In the genomic region with DNA sequence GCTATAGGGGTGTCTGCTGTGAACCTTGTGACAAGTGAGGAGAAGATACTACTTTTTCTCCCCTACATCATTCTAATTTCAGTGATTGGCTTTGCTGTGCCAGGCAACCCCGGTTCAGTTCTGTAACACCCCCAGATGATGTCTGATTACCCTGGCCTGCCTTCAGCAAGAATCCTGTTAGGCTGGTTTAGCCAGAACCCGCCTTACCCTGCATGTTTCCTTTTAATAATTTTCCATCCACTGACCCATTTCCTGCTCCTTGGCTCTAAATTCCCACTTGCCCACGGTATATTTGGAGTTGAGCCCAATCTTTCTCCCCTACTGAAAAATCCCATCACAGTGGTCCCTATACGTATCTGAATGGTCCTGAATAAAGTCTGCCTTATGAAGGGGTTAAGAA, we compare ENCODE assay signal across 26 cellular contexts. TPM values are rescaled to one million over a fixed set of nuclear protein-coding genes. Genes with fewer than 3 reads are reported as not detected.
DNase-seq lines count a peak whose midpoint lies in the region; ATAC-seq, FAIRE-seq and TF ChIP-seq lines count a peak whose summit lies in the region.
"Had no signal": no experiment of that assay in that cellular context is flagged by ENCODE, and none has a peak within 500 bp of the region (broad histone marks: within the 10 kb centered on the region; RNA-seq: fewer than 3 reads in every experiment).

No MANE protein-coding gene starts in this region.

- H3K4me1 ChIP-seq in keratinocyte (ENCODE audit: control insufficient read depth, extremely low read depth, insufficient read depth, low read length), result peaks cover 9% of the 10 kb centered on the region
- no peaks in the 10 kb centered on the region for H3K4me1 ChIP-seq in stomach
- H3K4me1 ChIP-seq: A549 had no signal

- WGBS in stomach, 5 donors, result 46 to 54% (median 50%) methylated on average over 4 of the region's 4 CpGs

- H3K9me3 ChIP-seq in keratinocyte (ENCODE audit: control insufficient read depth, low read depth, low read length) (peaks cover 5% of the 10 kb centered on the region), stomach (peaks cover 0 to 12% (median 11%) of the 10 kb centered on the region in 4 donors)

- TF ChIP-seq POLR2A in stomach (IDR thresholded peaks at IDR 0.05), result no peak

- no peaks in the 10 kb centered on the region for H4K20me1 ChIP-seq in keratinocyte (ENCODE audit: control insufficient read depth, extremely low read depth, insufficient read depth, low read length)
- H4K20me1 ChIP-seq: BLaER1 treated with 17β-estradiol and CSF1 and Interleukin-3, amounts not matched to agents 10 nM and 100 nM had no signal

- no peaks in the 10 kb centered on the region for H3K79me2 ChIP-seq in keratinocyte (ENCODE audit: control insufficient read depth, insufficient read depth, low read length)

- H3K36me3 ChIP-seq in keratinocyte (ENCODE audit: control insufficient read depth in 2 of 2, extremely low read depth in 1 of 2, insufficient read depth in 2 of 2, low read length in 2 of 2) (no peaks in the 10 kb centered on the region), stomach (no peaks in the 10 kb centered on the region)

- TF ChIP-seq CTCF in keratinocyte (optimal IDR thresholded peaks at IDR 0.05 in 1 of 3, IDR thresholded peaks at IDR 0.05 in 1 of 3, conservative IDR thresholded peaks at IDR 0.05 in 1 of 3; ENCODE audit: extremely low read depth in 1 of 3, insufficient read depth in 2 of 3, low read length in 3 of 3), result no peak
- no peak for TF ChIP-seq CTCF in stomach (IDR thresholded peaks at IDR 0.05)

- no peak overlapping the region for H3K9ac ChIP-seq in keratinocyte (ENCODE audit: control insufficient read depth, extremely low read depth, insufficient read depth, low read length)
- H3K9ac ChIP-seq: BLaER1 treated with 17β-estradiol and CSF1 and Interleukin-3, amounts not matched to agents 10 nM and 100 nM had no signal

- ATAC-seq in GM19035 (IDR thresholded peaks at IDR 0.05; ENCODE audit: unreplicated experiment), result no peak
- ATAC-seq: A549, HepG2, K562 had no signal

- TF ChIP-seq EP300 in Ishikawa (IDR thresholded peaks at IDR 0.05; ENCODE audit: borderline replicate concordance) (peak; percentile 75; the same call in 1 of the 2 replicates), stomach (IDR thresholded peaks at IDR 0.05) (no peak)

- peak overlapping the region; percentile 62 for H2AFZ ChIP-seq in keratinocyte (ENCODE audit: control insufficient read depth, low read length)

- peak overlapping the region; percentile 17 for H3K27ac Mint-ChIP-seq in dendritic cell treated with granulocyte-macrophage colony-stimulating factor and Interleukin-4, amounts not matched to agents 40 ng/mL and 50 ng/mL, for 4 days
- H3K27ac Mint-ChIP-seq: CD4-positive, alpha-beta T cell had no signal

- dilution Hi-C loops in keratinocyte (cut with MboI; ENCODE audit: extremely low pct_ligation_motif_present, low sequenced_read_pairs), result no loop called here

- no peaks in the 10 kb centered on the region for H3K9me1 ChIP-seq in keratinocyte (ENCODE audit: control insufficient read depth, extremely low read depth, insufficient read depth, low read length)

- H3K27ac ChIP-seq in keratinocyte (ENCODE audit: control insufficient read depth, insufficient read depth, low read length), result no peak overlapping the region
- H3K27ac ChIP-seq in stomach, result no peak overlapping the region
- H3K27ac ChIP-seq: A549; BLaER1 treated with 17β-estradiol and CSF1 and Interleukin-3, amounts not matched to agents 10 nM and 100 nM had no signal

- TF ChIP-seq RAD21 in Ishikawa (IDR thresholded peaks at IDR 0.05; ENCODE audit: low read depth), result no peak

- peaks cover 11% of the 10 kb centered on the region for H3K27me3 Mint-ChIP-seq in dendritic cell treated with granulocyte-macrophage colony-stimulating factor and Interleukin-4, amounts not matched to agents 40 ng/mL and 50 ng/mL, for 4 days
- H3K27me3 Mint-ChIP-seq: CD4-positive, alpha-beta T cell had no signal

- H3K4me3 Mint-ChIP-seq in dendritic cell treated with granulocyte-macrophage colony-stimulating factor and Interleukin-4, amounts not matched to agents 40 ng/mL and 50 ng/mL, for 4 days, result no peak overlapping the region
- H3K4me3 Mint-ChIP-seq: CD4-positive, alpha-beta T cell had no signal

- no peak overlapping the region for H3K4me2 ChIP-seq in keratinocyte (ENCODE audit: control insufficient read depth, extremely low read depth, insufficient read depth, low read depth, low read length)
- H3K4me2 ChIP-seq: A549; BLaER1 treated with 17β-estradiol and CSF1 and Interleukin-3, amounts not matched to agents 10 nM and 100 nM had no signal

- FAIRE-seq in keratinocyte (lab: Jason Lieb, UNC), result no peak
- FAIRE-seq: A549, G401.6, HepG2, K562 had no signal

- H3K4me1 Mint-ChIP-seq in dendritic cell treated with granulocyte-macrophage colony-stimulating factor and Interleukin-4, amounts not matched to agents 40 ng/mL and 50 ng/mL, for 4 days (ENCODE audit: low read depth), result peaks cover 20% of the 10 kb centered on the region

- no peak for DNase-seq in keratinocyte (ENCODE audit: low read depth, low spot score)
- DNase-seq in stomach, result peak; percentile 27
- no peak for DNase-seq in posterior vena cava (ENCODE audit: low spot score)
- DNase-seq in NCI-H1105 treated with DMSO at 0.1 percent for 48 hours (lab: John Stamatoyannopoulos, UW), result no peak
- DNase-seq: AML-193; CD4-positive, alpha-beta T cell; GOT3; HCEC 1CT; MV-4-11; NCI-H1105; NCI-H146; NCI-H1930; NCI-H2107; NCI-H446; NCI-H524 treated with DMSO at 0.1 percent for 48 hours; NCI-H774; RPMI8226; SHP77 had no signal

- H3K9me3 Mint-ChIP-seq in dendritic cell treated with granulocyte-macrophage colony-stimulating factor and Interleukin-4, amounts not matched to agents 40 ng/mL and 50 ng/mL, for 4 days, result peaks cover 44% of the 10 kb centered on the region

- H3K36me3 Mint-ChIP-seq in dendritic cell treated with granulocyte-macrophage colony-stimulating factor and Interleukin-4, amounts not matched to agents 40 ng/mL and 50 ng/mL, for 4 days (ENCODE audit: low read depth), result no peaks in the 10 kb centered on the region

- intact Hi-C loops in dendritic cell treated with granulocyte-macrophage colony-stimulating factor and Interleukin-4, amounts not matched to agents 40 ng/mL and 50 ng/mL, for 4 days (cut with micrococcal nuclease), result no loop called here
- intact Hi-C loops in stomach (cut with DNase I; ENCODE audit: low total_unique reads) (no loop called here), posterior vena cava (cut with DNase I) (no loop called here)

- H3K27me3 ChIP-seq in keratinocyte (ENCODE audit: control insufficient read depth, extremely low read depth, insufficient read depth, low read length) (no peaks in the 10 kb centered on the region), stomach (no peaks in the 10 kb centered on the region)
- H3K27me3 ChIP-seq: BLaER1 treated with 17β-estradiol and CSF1 and Interleukin-3, amounts not matched to agents 10 nM and 100 nM had no signal

- H3K4me3 ChIP-seq in keratinocyte (ENCODE audit: control insufficient read depth in 2 of 3, extremely low read depth in 1 of 3, insufficient read depth in 2 of 3, low read depth in 1 of 3, low read length in 3 of 3) (no peak overlapping the region), stomach (no peak overlapping the region)
- H3K4me3 ChIP-seq: A549; BLaER1 treated with 17β-estradiol and CSF1 and Interleukin-3, amounts not matched to agents 10 nM and 100 nM; K562 had no signal

TF ChIP-seq in Ishikawa, 13 proteins besides CTCF, POLR2A, EP300 and RAD21:
- TF ChIP-seq ZBTB7A (IDR thresholded peaks at IDR 0.05; ENCODE audit: low read depth) (no peak), TEAD4 (IDR thresholded peaks at IDR 0.05) (peak; percentile 73), MAX (IDR thresholded peaks at IDR 0.05) (no peak), NFIC (IDR thresholded peaks at IDR 0.05) (peak; percentile 61; the same call in 1 of the 2 replicates), TCF12 (IDR thresholded peaks at IDR 0.05; ENCODE audit: low read depth) (peak; percentile 62), FOXM1 (IDR thresholded peaks at IDR 0.05; ENCODE audit: borderline replicate concordance, low read depth) (peak; percentile 46; the same call in 1 of the 2 replicates)
TF ChIP-seq in Ishikawa: peak in this region for 4.

RNA-seq across cellular contexts. Expression of gene HPSE, which starts 46.5 kb away (rescaled TPM):
- 1.9 to 5.7 TPM (median 3.4 TPM) in 3 replicates for polyA plus RNA-seq in keratinocyte
- polyA plus RNA-seq in keratinocyte (2011; ENCODE audit: low read depth), result 4.1 TPM
- 1.2 and 2.2 TPM in 2 replicates for polyA plus RNA-seq in keratinocyte (2011; cell fraction: cytosol; rRNA removed)
- polyA plus RNA-seq in keratinocyte (2011; cell fraction: nucleus; rRNA removed), result 2.7 and 3.7 TPM in 2 replicates
- polyA plus RNA-seq in keratinocyte (2012; ENCODE audit: low replicate concordance), result 5.3 and 9.3 TPM in 2 replicates
- polyA minus RNA-seq in keratinocyte, result 1.4 to 6.8 TPM (median 2.2 TPM) in 3 replicates
- 3.1 TPM for polyA minus RNA-seq in keratinocyte (2011; cell fraction: cytosol; rRNA and poly(A)+ RNA removed)
- 1.9 and 3.1 TPM in 2 replicates for polyA minus RNA-seq in keratinocyte (2011; cell fraction: nucleus; rRNA and poly(A)+ RNA removed)
- 1 to 10 TPM in 2 of 5 donors, under 1 TPM in 2, not detected in 1; under 0.01 to 4.9 (median 0.92) TPM for total RNA-seq in stomach
- polyA plus RNA-seq in stomach, result 1 to 10 TPM in 2 of 3 donors, under 1 TPM in 1; 0.61 to 1.9 (median 1.2) TPM
- total RNA-seq in posterior vena cava, result 1 to 10 TPM; 2.8 to 4.4 TPM
- total RNA-seq: HepG2 had no signal
- polyA plus RNA-seq: HepG2 had no signal
